Comparison of ENCODE assay signal across 8 cellular contexts in the genomic region with DNA sequence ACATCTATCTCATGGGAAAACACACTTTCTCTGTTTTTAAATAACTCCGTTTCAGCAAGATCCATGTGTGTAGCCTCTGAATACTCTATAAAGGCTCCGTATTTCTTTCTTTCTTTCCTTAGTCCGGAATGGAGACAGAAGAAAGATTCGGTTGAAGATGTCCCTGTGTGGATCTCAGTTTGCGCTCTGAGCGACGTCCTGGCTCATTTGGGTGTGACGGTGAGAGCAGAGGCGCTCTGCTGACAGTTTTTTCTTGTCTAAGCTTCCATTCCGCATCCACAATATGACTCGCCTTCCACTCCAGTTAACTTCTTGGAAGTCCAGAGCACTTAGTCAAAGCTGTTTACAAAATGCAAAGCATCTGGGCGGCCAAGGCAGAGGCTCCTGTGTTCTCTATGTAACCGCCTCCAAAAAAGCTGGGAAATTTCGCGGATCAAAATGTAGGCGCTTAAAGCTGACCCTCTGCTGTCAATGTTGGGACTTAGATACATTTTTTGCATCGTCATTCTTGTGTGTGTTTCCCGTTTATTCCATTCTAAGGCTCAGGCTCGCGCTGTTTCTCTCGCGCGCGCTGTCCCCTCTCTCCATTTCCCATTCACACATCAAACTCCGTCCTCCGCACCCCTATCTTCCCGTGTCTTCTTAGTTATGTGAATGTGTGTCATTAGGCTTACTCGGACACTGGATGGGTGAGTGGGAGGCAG. TPM values are rescaled to one million over a fixed set of nuclear protein-coding genes. Genes with fewer than 3 reads are reported as not detected.
DNase-seq lines count a peak whose midpoint lies in the region; ATAC-seq, FAIRE-seq and TF ChIP-seq lines count a peak whose summit lies in the region.

No MANE protein-coding gene starts in this region.

- H3K36me3 Mint-ChIP-seq in HFFc6 (ENCODE audit: low read depth): no peaks in the 10 kb centered on the region
- H3K36me3 Mint-ChIP-seq in effector memory CD8-positive, alpha-beta T cell (ENCODE audit: insufficient read depth): peaks cover 3% of the 10 kb centered on the region
- H3K36me3 Mint-ChIP-seq in activated CD4-positive, alpha-beta T cell treated with anti-CD3 and anti-CD28 coated beads, Interleukin-2, amount 10 ng/mL, durations not matched to agents 24 days and 14 days (ENCODE audit: low read depth): peaks cover 4% of the 10 kb centered on the region

- no peak for ATAC-seq in HG03521 (IDR thresholded peaks at IDR 0.05; ENCODE audit: unreplicated experiment)
- ATAC-seq in effector memory CD8-positive, alpha-beta T cell (replicated peaks): no peak

- peaks cover 20% of the 10 kb centered on the region for H3K79me2 ChIP-seq in smooth muscle cell (ENCODE audit: low read depth)

- peaks cover 53% of the 10 kb centered on the region for H3K4me1 Mint-ChIP-seq in HFFc6 (ENCODE audit: low read depth)
- H3K4me1 Mint-ChIP-seq in effector memory CD8-positive, alpha-beta T cell (ENCODE audit: low read depth in 2 of 2): peaks cover 0 to 5% of the 10 kb centered on the region in 2 donors
- H3K4me1 Mint-ChIP-seq in activated CD4-positive, alpha-beta T cell treated with anti-CD3 and anti-CD28 coated beads, Interleukin-2, amount 10 ng/mL, durations not matched to agents 24 days and 14 days: peaks cover 5% of the 10 kb centered on the region

- H3K27me3 ChIP-seq in breast epithelium: peaks cover 0 to 41% of the 10 kb centered on the region in 2 donors
- H3K27me3 ChIP-seq in smooth muscle cell (ENCODE audit: low read depth): no peaks in the 10 kb centered on the region

- H3K27ac ChIP-seq in breast epithelium (peak overlapping the region; percentile 52 to 86), smooth muscle cell (ENCODE audit: low read depth) (peak overlapping the region; percentile 82)

- H4K20me1 ChIP-seq in smooth muscle cell (ENCODE audit: low read depth): peaks cover 3% of the 10 kb centered on the region

- no peaks in the 10 kb centered on the region for H3K36me3 ChIP-seq in breast epithelium
- H3K36me3 ChIP-seq in smooth muscle cell (ENCODE audit: low read depth): no peaks in the 10 kb centered on the region

- WGBS in smooth muscle cell (ENCODE audit: low lambda C conversion rate): 1% methylated on average over 28 of the region's 28 CpGs

- TF ChIP-seq CTCF in HFFc6 (IDR thresholded peaks at IDR 0.05) (peak; percentile 39; the same call in 1 of the 2 replicates), breast epithelium (IDR thresholded peaks at IDR 0.05) (no peak), smooth muscle cell (IDR thresholded peaks at IDR 0.05; ENCODE audit: borderline replicate concordance, insufficient read depth, poor library complexity, severe bottlenecking) (no peak)

- no peaks in the 10 kb centered on the region for H3K4me1 ChIP-seq in breast epithelium
- peaks cover 15% of the 10 kb centered on the region for H3K4me1 ChIP-seq in smooth muscle cell (ENCODE audit: low read depth)

- H3K9me3 ChIP-seq in breast epithelium (no peaks in the 10 kb centered on the region), smooth muscle cell (replicated peaks; ENCODE audit: low read depth) (no peaks in the 10 kb centered on the region)

- FAIRE-seq in GM12892 (lab: Jason Lieb, UNC): no peak

- peak overlapping the region; percentile 95 for H3K27ac Mint-ChIP-seq in HFFc6
- no peak overlapping the region for H3K27ac Mint-ChIP-seq in effector memory CD8-positive, alpha-beta T cell
- H3K27ac Mint-ChIP-seq in activated CD4-positive, alpha-beta T cell treated with anti-CD3 and anti-CD28 coated beads, Interleukin-2, amount 10 ng/mL, durations not matched to agents 24 days and 14 days: no peak overlapping the region

- peak overlapping the region; percentile 49 for H3K9ac ChIP-seq in smooth muscle cell (ENCODE audit: low read depth)

- DNase-seq in HFFc6: peak; percentile 76
- no peak for DNase-seq in breast epithelium (ENCODE audit: low spot score in 2 of 2)
- DNase-seq in islet precursor cell: peak; percentile 79
- DNase-seq in smooth muscle cell (lab: John Stamatoyannopoulos, UW; ENCODE audit: unreplicated experiment): no peak
- DNase-seq in effector memory CD8-positive, alpha-beta T cell: no peak
- DNase-seq in activated CD4-positive, alpha-beta T cell treated with anti-CD3 and anti-CD28 coated beads, Interleukin-2, amount 10 ng/mL, durations not matched to agents 24 days and 14 days: no peak
- DNase-seq in GM12892 (ENCODE audit: insufficient read length): no peak

- no peaks in the 10 kb centered on the region for H3K9me3 Mint-ChIP-seq in HFFc6
- H3K9me3 Mint-ChIP-seq in effector memory CD8-positive, alpha-beta T cell: peaks cover 0 to under 1% of the 10 kb centered on the region in 2 donors
- peaks cover 3% of the 10 kb centered on the region for H3K9me3 Mint-ChIP-seq in activated CD4-positive, alpha-beta T cell treated with anti-CD3 and anti-CD28 coated beads, Interleukin-2, amount 10 ng/mL, durations not matched to agents 24 days and 14 days

- H3K4me3 Mint-ChIP-seq in HFFc6: peak overlapping the region; percentile 92
- H3K4me3 Mint-ChIP-seq in effector memory CD8-positive, alpha-beta T cell: no peak overlapping the region
- H3K4me3 Mint-ChIP-seq in activated CD4-positive, alpha-beta T cell treated with anti-CD3 and anti-CD28 coated beads, Interleukin-2, amount 10 ng/mL, durations not matched to agents 24 days and 14 days: no peak overlapping the region

- intact Hi-C loops in breast epithelium (cut with DNase I; ENCODE audit: low total_unique reads): loop anchor here (5.0 kb wide), 1 partner anchor 1557 kb away; no protein-coding TSS in a partner anchor
- intact Hi-C loops in activated CD4-positive, alpha-beta T cell treated with anti-CD3 and anti-CD28 coated beads, Interleukin-2, amount 10 ng/mL, durations not matched to agents 24 days and 14 days (cut with micrococcal nuclease): no loop called here

- H3K27me3 Mint-ChIP-seq in HFFc6 (ENCODE audit: insufficient read depth): no peaks in the 10 kb centered on the region; the same call in 1 of the 2 replicates
- H3K27me3 Mint-ChIP-seq in effector memory CD8-positive, alpha-beta T cell: peaks cover 37 to 51% of the 10 kb centered on the region in 2 donors
- H3K27me3 Mint-ChIP-seq in activated CD4-positive, alpha-beta T cell treated with anti-CD3 and anti-CD28 coated beads, Interleukin-2, amount 10 ng/mL, durations not matched to agents 24 days and 14 days: peaks cover 52% of the 10 kb centered on the region

- H3F3A ChIP-seq in smooth muscle cell (ENCODE audit: low read depth): no peaks in the 10 kb centered on the region

- TF ChIP-seq POLR2A in breast epithelium (IDR thresholded peaks at IDR 0.05): no peak
- TF ChIP-seq POLR2A in GM12892 (IDR thresholded peaks at IDR 0.05; ENCODE audit: low read depth, low read length): no peak

- peak overlapping the region; percentile 87 for H3K4me2 ChIP-seq in smooth muscle cell

- H2AFZ ChIP-seq in smooth muscle cell (ENCODE audit: low read depth): peak overlapping the region; percentile 81

- H3K4me3 ChIP-seq in breast epithelium (peak overlapping the region; percentile 62 to 80 (median 66)), smooth muscle cell (peak overlapping the region; percentile 80)

RNA-seq across cellular contexts. Expression of a gene that starts 0.9 kb away (rescaled TPM):
- total RNA-seq in HFFc6 (2021; fragmentation: NEBNext Ultra II Directional; extraction: Animal tissue kit (Norgen Biotek cat#: 25700)): 10 to 100 TPM; 31.1 to 59.0 (median 37.1) TPM
- total RNA-seq in breast epithelium: 10 to 100 TPM in 2 of 3 donors, 1 to 10 TPM in 1; 5.2 to 12.6 (median 10.5) TPM
- total RNA-seq in smooth muscle cell: 89.0 and 104 TPM in 2 replicates
- polyA plus RNA-seq in smooth muscle cell: 47.0 and 52.3 TPM in 2 replicates
- not detected in 2 replicates for total RNA-seq in activated CD4-positive, alpha-beta T cell treated with anti-CD3 and anti-CD28 coated beads, Interleukin-2, amount 10 ng/mL, durations not matched to agents 24 days and 14 days
- polyA plus RNA-seq in GM12892 (2012; ENCODE audit: missing spikeins): 0.06 TPM

Comparison
In these comparisons a context has a peak if more than half of its experiments do, and no peak if none do; other contexts are left out.
1. DNase-seq: peak in HFFc6 (single experiment) and islet precursor cell (single experiment); none in breast epithelium (0 of 2), smooth muscle cell (single experiment), effector memory CD8-positive, alpha-beta T cell (0 of 3), activated CD4-positive, alpha-beta T cell treated with anti-CD3 and anti-CD28 coated beads, Interleukin-2, amount 10 ng/mL, durations not matched to agents 24 days and 14 days (single experiment) and GM12892 (single experiment).